9 cellular contexts compared by ENCODE assay signal in genomic region chr6:36386495-36387439, GRCh38. TPM values are rescaled to one million over a fixed set of nuclear protein-coding genes. Genes with fewer than 3 reads are reported as not detected.
DNase-seq lines count a peak whose midpoint lies in the region; ATAC-seq and TF ChIP-seq lines count a peak whose summit lies in the region.
"Had no signal": no experiment of that assay in that cellular context is flagged by ENCODE, and none has a peak within 500 bp of the region (broad histone marks: within the 10 kb centered on the region; RNA-seq: fewer than 3 reads in every experiment).

No MANE protein-coding gene starts in this region.

- peaks cover 61% of the 10 kb centered on the region for H3K4me1 Mint-ChIP-seq in activated CD4-positive, alpha-beta memory T cell treated with anti-CD3 and anti-CD28 coated beads, Interleukin-2, amount 10 ng/mL, durations not matched to agents 7 days and 5 days
- peaks cover 18% of the 10 kb centered on the region for H3K4me1 Mint-ChIP-seq in type B pancreatic cell (ENCODE audit: unreplicated experiment)

- no peaks in the 10 kb centered on the region for H3K9me3 ChIP-seq in esophagus muscularis mucosa
- H3K9me3 ChIP-seq in muscle layer of colon (ENCODE audit: low read length) = no peaks in the 10 kb centered on the region

- CTCF ChIA-PET in activated CD4-positive, alpha-beta memory T cell treated with anti-CD3 and anti-CD28 coated beads, Interleukin-2, amount 10 ng/mL, durations not matched to agents 7 days and 5 days (lab: Charles Lee) = interaction anchor here (0.8 to 1.4 kb wide), 5 partner anchors 12 to 46 kb away, joined by 3 to 6 read pairs (median 4); no protein-coding TSS in a partner anchor

- H3K36me3 ChIP-seq in esophagus muscularis mucosa = no peaks in the 10 kb centered on the region
- no peaks in the 10 kb centered on the region for H3K36me3 ChIP-seq in muscle layer of colon (ENCODE audit: insufficient read depth, low read length)

- H3K4me3 Mint-ChIP-seq in activated CD4-positive, alpha-beta memory T cell treated with anti-CD3 and anti-CD28 coated beads, Interleukin-2, amount 10 ng/mL, durations not matched to agents 7 days and 5 days = peak overlapping the region; percentile 99
- H3K4me3 Mint-ChIP-seq in type B pancreatic cell = peak overlapping the region; percentile 91

- intact Hi-C loops in esophagus muscularis mucosa (cut with DNase I) = no loop called here

- H3K27me3 ChIP-seq in esophagus muscularis mucosa (no peaks in the 10 kb centered on the region), muscle layer of colon (ENCODE audit: control insufficient read depth in 1 of 2, insufficient read depth in 2 of 2, low read length in 2 of 2) (no peaks in the 10 kb centered on the region)

- no peak for TF ChIP-seq POLR2A in esophagus muscularis mucosa (IDR thresholded peaks at IDR 0.05; ENCODE audit: low read depth)

- peaks cover 11 to 25% (median 24%) of the 10 kb centered on the region in 4 donors for H3K4me1 ChIP-seq in esophagus muscularis mucosa
- peaks cover 7% of the 10 kb centered on the region for H3K4me1 ChIP-seq in muscle layer of colon (ENCODE audit: insufficient read depth, low read length)

- H3K27me3 Mint-ChIP-seq in activated CD4-positive, alpha-beta memory T cell treated with anti-CD3 and anti-CD28 coated beads, Interleukin-2, amount 10 ng/mL, durations not matched to agents 7 days and 5 days = peaks cover 18% of the 10 kb centered on the region
- H3K27me3 Mint-ChIP-seq in type B pancreatic cell = peaks cover 68% of the 10 kb centered on the region

- H3K36me3 Mint-ChIP-seq in activated CD4-positive, alpha-beta memory T cell treated with anti-CD3 and anti-CD28 coated beads, Interleukin-2, amount 10 ng/mL, durations not matched to agents 7 days and 5 days (ENCODE audit: low read depth) = peaks cover 45% of the 10 kb centered on the region
- peaks cover 4% of the 10 kb centered on the region for H3K36me3 Mint-ChIP-seq in type B pancreatic cell

- H3K9me3 Mint-ChIP-seq in activated CD4-positive, alpha-beta memory T cell treated with anti-CD3 and anti-CD28 coated beads, Interleukin-2, amount 10 ng/mL, durations not matched to agents 7 days and 5 days = no peaks in the 10 kb centered on the region
- H3K9me3 Mint-ChIP-seq in type B pancreatic cell = peaks cover 4% of the 10 kb centered on the region

- no peak for ATAC-seq in HG02885 (IDR thresholded peaks at IDR 0.05; ENCODE audit: poor library complexity, unreplicated experiment)

- peak in 1 of 3 experiments; percentile 13 for TF ChIP-seq CTCF in esophagus muscularis mucosa (IDR thresholded peaks at IDR 0.05)
- peak; percentile 38 for TF ChIP-seq CTCF in type B pancreatic cell (conservative IDR thresholded peaks at IDR 0.05)

- WGBS in esophagus muscularis mucosa = 2% methylated on average over 33 of the region's 33 CpGs

- DNase-seq in DMS53 (lab: John Stamatoyannopoulos, UW) = peak; percentile 60
- DNase-seq in KBM-7 = peak; percentile 19
- peak; percentile 33 for DNase-seq in activated CD4-positive, alpha-beta memory T cell treated with anti-CD3 and anti-CD28 coated beads, Interleukin-2, amount 10 ng/mL, durations not matched to agents 7 days and 5 days
- no peak for DNase-seq in esophagus muscularis mucosa (ENCODE audit: extremely low spot score)
- no peak for DNase-seq in type B pancreatic cell (ENCODE audit: extremely low spot score, unreplicated experiment)
- DNase-seq in SHP77 treated with DMSO at 0.1 percent for 48 hours (lab: John Stamatoyannopoulos, UW) = no peak

- peak overlapping the region; percentile 62 for H3K9ac ChIP-seq in muscle layer of colon (ENCODE audit: low read length)

- in situ Hi-C loops in KBM-7 (cut with MboI; ENCODE audit: low pct_unique_long_range_greater_than_20kb, low sequenced_read_pairs) = no loop called here

- POLR2A ChIA-PET in activated CD4-positive, alpha-beta memory T cell treated with anti-CD3 and anti-CD28 coated beads, Interleukin-2, amount 10 ng/mL, durations not matched to agents 7 days and 5 days (lab: Charles Lee) = interaction anchor here (1.0 to 2.3 kb wide), 8 partner anchors 10 to 360 kb away, joined by 3 to 12 read pairs (median 4); partner anchors contain the start of genes KCTD20, MAPK14 and PXT1

- H3K27ac Mint-ChIP-seq in activated CD4-positive, alpha-beta memory T cell treated with anti-CD3 and anti-CD28 coated beads, Interleukin-2, amount 10 ng/mL, durations not matched to agents 7 days and 5 days = peak overlapping the region; percentile 89
- H3K27ac Mint-ChIP-seq in type B pancreatic cell = peak overlapping the region; percentile 85

- H3K4me3 ChIP-seq in esophagus muscularis mucosa (peak overlapping the region; percentile 60 to 66 (median 62)), muscle layer of colon (ENCODE audit: low read depth in 1 of 2, low read length in 2 of 2) (peak overlapping the region; percentile 86 to 87)

- no peak for TF ChIP-seq EP300 in esophagus muscularis mucosa (IDR thresholded peaks at IDR 0.05)

- H3K27ac ChIP-seq in esophagus muscularis mucosa (replicated peaks in 1 of 4) = peak overlapping the region in 3 of 4 donors; percentile 43 to 47 (median 46)
- peak overlapping the region; percentile 21 for H3K27ac ChIP-seq in muscle layer of colon (ENCODE audit: low read depth, low read length)

RNA-seq across cellular contexts. Expression of gene ETV7, which starts 0.7 kb away (rescaled TPM):
- total RNA-seq in activated CD4-positive, alpha-beta memory T cell treated with anti-CD3 and anti-CD28 coated beads, Interleukin-2, amount 10 ng/mL, durations not matched to agents 7 days and 5 days = 10 to 100 TPM; 20.7 to 21.9 TPM
- total RNA-seq in esophagus muscularis mucosa (1 to 10 TPM in 1 of 4 donors, under 1 TPM in 1, not detected in 2; 0.71 to 1.5 TPM), type B pancreatic cell (ENCODE audit: low replicate concordance) (1.7 and 3.3 TPM in 2 replicates)

RNA-seq across cellular contexts. Expression of gene BNIP5, which starts 50.1 kb away (rescaled TPM):
- not detected for total RNA-seq in activated CD4-positive, alpha-beta memory T cell treated with anti-CD3 and anti-CD28 coated beads, Interleukin-2, amount 10 ng/mL, durations not matched to agents 7 days and 5 days
- total RNA-seq in esophagus muscularis mucosa = not detected
- total RNA-seq in type B pancreatic cell (ENCODE audit: low replicate concordance) = 1.4 and 2.1 TPM in 2 replicates
- total RNA-seq: T-helper 2 cell treated with Interferon-gamma antibody and Interleukin-4, amounts not matched to agents 100 ng/mL and 5 ng/mL, for 36 hours had no signal

RNA-seq across cellular contexts. Expression of gene PXT1, which starts 55.9 kb away (rescaled TPM):
- under 1 TPM in 1 of 2 experiments, not detected in 1; 0.35 TPM for total RNA-seq in activated CD4-positive, alpha-beta memory T cell treated with anti-CD3 and anti-CD28 coated beads, Interleukin-2, amount 10 ng/mL, durations not matched to agents 7 days and 5 days
- total RNA-seq in esophagus muscularis mucosa (not detected), type B pancreatic cell (ENCODE audit: low replicate concordance) (0.19 TPM in 1 of 2 replicates, not detected in the other)

RNA-seq across cellular contexts. Expression of gene KCTD20, which starts 56.0 kb away (rescaled TPM):
- 10 to 100 TPM; 60.7 to 63.6 TPM for total RNA-seq in activated CD4-positive, alpha-beta memory T cell treated with anti-CD3 and anti-CD28 coated beads, Interleukin-2, amount 10 ng/mL, durations not matched to agents 7 days and 5 days
- total RNA-seq in esophagus muscularis mucosa (10 to 100 TPM; 47.3 to 78.2 (median 63.0) TPM), type B pancreatic cell (ENCODE audit: low replicate concordance) (36.4 and 51.8 TPM in 2 replicates)

Comparison
In these comparisons a context has a peak if more than half of its experiments do, and no peak if none do; other contexts are left out.
1. DNase-seq: peak in DMS53 (single experiment), KBM-7 (single experiment) and activated CD4-positive, alpha-beta memory T cell treated with anti-CD3 and anti-CD28 coated beads, Interleukin-2, amount 10 ng/mL, durations not matched to agents 7 days and 5 days (single experiment); none in esophagus muscularis mucosa (single experiment), type B pancreatic cell (single experiment) and SHP77 treated with DMSO at 0.1 percent for 48 hours (single experiment).